Comparison of ENCODE assay signal across 28 cellular contexts in the genomic region with DNA sequence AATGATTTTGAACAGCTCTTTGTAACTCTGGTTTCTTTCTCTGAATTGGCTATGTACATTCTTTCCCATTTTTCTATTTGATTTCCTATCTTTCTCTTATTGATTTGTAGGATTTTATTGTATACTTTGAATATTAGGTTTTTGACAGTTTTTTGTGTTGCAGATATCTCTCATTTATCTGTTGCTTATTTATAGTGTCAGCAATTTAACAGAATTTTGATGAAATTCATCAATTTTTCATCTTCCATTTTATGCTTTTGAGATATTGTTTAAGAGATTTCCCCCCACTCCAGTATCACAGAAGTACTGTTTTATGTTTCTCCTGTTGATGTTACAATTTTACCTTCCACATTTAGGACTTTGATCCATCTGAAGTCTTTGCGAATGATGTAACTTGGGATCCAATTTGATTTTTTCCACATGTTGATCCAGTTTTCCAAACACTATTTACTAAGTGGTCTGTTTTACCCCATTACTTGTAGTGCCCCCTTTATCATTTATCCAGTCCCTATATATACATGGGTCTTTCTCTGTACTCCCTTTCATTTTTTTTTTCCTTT. TPM values are rescaled to one million over a fixed set of nuclear protein-coding genes. Genes with fewer than 3 reads are reported as not detected.
A peak's percentile ranks its signal among the peaks of the same experiment; 100 is the strongest.
DNase-seq lines count a peak whose midpoint lies in the region; ATAC-seq, FAIRE-seq and TF ChIP-seq lines count a peak whose summit lies in the region.
"Had no signal": no experiment of that assay in that cellular context is flagged by ENCODE, and none has a peak within 500 bp of the region (broad histone marks: within the 10 kb centered on the region; RNA-seq: fewer than 3 reads in every experiment).

No MANE protein-coding gene starts in this region.

- no peaks in the 10 kb centered on the region for H3K27me3 Mint-ChIP-seq in T-helper 17 cell
- H3K27me3 Mint-ChIP-seq in WTC11 (ENCODE audit: low read depth), result no peaks in the 10 kb centered on the region
- H3K27me3 Mint-ChIP-seq: CD4-positive, alpha-beta memory T cell; CD4-positive, CD25-positive, alpha-beta regulatory T cell; CD8-positive, alpha-beta memory T cell had no signal

- no peak overlapping the region for H2AFZ ChIP-seq in HepG2 (ENCODE audit: low read length)

- H3K27me3 ChIP-seq in HepG2 (ENCODE audit: control insufficient read depth in 1 of 2, insufficient read depth in 2 of 2, low read length in 2 of 2) (no peaks in the 10 kb centered on the region), right lobe of liver (no peaks in the 10 kb centered on the region), liver (ENCODE audit: control insufficient read depth in 4 of 4, insufficient read depth in 4 of 4, low read length in 3 of 4) (no peaks in the 10 kb centered on the region)
- H3K27me3 ChIP-seq: BE2C, BLaER1 had no signal

- TF ChIP-seq CTCF in HepG2 (CRISPR knock-in tag; IDR thresholded peaks at IDR 0.05) (no peak), right lobe of liver (IDR thresholded peaks at IDR 0.05) (no peak), liver (IDR thresholded peaks at IDR 0.05; ENCODE audit: low read depth, low read length, missing input control) (no peak), WTC11 (IDR thresholded peaks at IDR 0.05) (no peak)

- no peaks in the 10 kb centered on the region for H3K79me2 ChIP-seq in HepG2 (ENCODE audit: insufficient read depth, low read length)

- H3K9me3 ChIP-seq in HepG2 (ENCODE audit: low read length), result no peaks in the 10 kb centered on the region
- no peaks in the 10 kb centered on the region for H3K9me3 ChIP-seq in right lobe of liver
- no peaks in the 10 kb centered on the region for H3K9me3 ChIP-seq in T-helper 17 cell (ENCODE audit: control insufficient read depth, low read length, poor library complexity, severe bottlenecking)
- H3K9me3 ChIP-seq in liver (ENCODE audit: control insufficient read depth in 4 of 4, low read length in 3 of 4), result no peaks in the 10 kb centered on the region
- H3K9me3 ChIP-seq: BE2C had no signal

- H3K36me3 ChIP-seq in HepG2 (replicated peaks in 1 of 2; ENCODE audit: control insufficient read depth in 1 of 2, insufficient read depth in 2 of 2, low read length in 2 of 2) (peaks cover 24 to 60% of the 10 kb centered on the region in 2 experiments), right lobe of liver (peaks cover 0 to 31% (median 13%) of the 10 kb centered on the region in 4 donors), liver (ENCODE audit: control insufficient read depth in 4 of 4, insufficient read depth in 3 of 4, low read depth in 1 of 4, low read length in 3 of 4) (peaks cover 7 to 35% (median 25%) of the 10 kb centered on the region in 4 donors)
- H3K36me3 ChIP-seq: BE2C had no signal

- H3K27ac Mint-ChIP-seq in T-helper 17 cell (peak overlapping the region; percentile 32), WTC11 (no peak overlapping the region)
- H3K27ac Mint-ChIP-seq: CD4-positive, alpha-beta memory T cell; CD8-positive, alpha-beta memory T cell had no signal

- TF ChIP-seq RAD21 in HepG2 (CRISPR knock-in tag; IDR thresholded peaks at IDR 0.05) (no peak), liver (IDR thresholded peaks at IDR 0.05) (peak in 1 of 2 donors; percentile 9)

- peaks cover 9% of the 10 kb centered on the region; the same call in 1 of the 2 replicates for H3K9me3 Mint-ChIP-seq in WTC11

- BruUV-seq in HepG2 (replicated peaks; lab: Mats Ljungman, UMichigan), result no TSS peak

- ATAC-seq in HepG2 (no peak), right lobe of liver (no peak), T-helper 17 cell (no peak), GM21526 (IDR thresholded peaks at IDR 0.05; ENCODE audit: low FRiP score, unreplicated experiment) (no peak), WTC11 (no peak), left ventricle myocardium superior (no peak)
- ATAC-seq: GM12878 had no signal

- in situ Hi-C loops in HepG2 (cut with HindIII; ENCODE audit: extremely low pct_ligation_motif_present, low pct_unique_long_range_greater_than_20kb), result no loop called here

- H3K4me2 ChIP-seq in HepG2 (ENCODE audit: low read depth, low read length), result no peak overlapping the region
- H3K4me2 ChIP-seq: BLaER1 had no signal

- CTCF ChIA-PET in HepG2 (lab: Yijun Ruan, JAX; ENCODE audit: low intra/inter-chr PET ratio, low total read pairs), result no interaction called here
- CTCF ChIA-PET in WTC11 (lab: Charles Lee), result no interaction called here

- H3K4me1 ChIP-seq in HepG2 (ENCODE audit: insufficient read depth, low read length), result peaks cover 36% of the 10 kb centered on the region
- H3K4me1 ChIP-seq in right lobe of liver, result peaks cover 0 to 12% (median 4%) of the 10 kb centered on the region in 4 donors
- peaks cover 7 to 15% (median 13%) of the 10 kb centered on the region in 4 donors for H3K4me1 ChIP-seq in liver (ENCODE audit: control insufficient read depth in 4 of 4, insufficient read depth in 4 of 4, low read length in 3 of 4)
- H3K4me1 ChIP-seq: BE2C, BLaER1 had no signal

- no peak overlapping the region for H3K4me3 Mint-ChIP-seq in T-helper 17 cell
- no peak overlapping the region for H3K4me3 Mint-ChIP-seq in WTC11
- H3K4me3 Mint-ChIP-seq: CD14-positive monocyte; CD4-positive, alpha-beta memory T cell; CD4-positive, CD25-positive, alpha-beta regulatory T cell; CD8-positive, alpha-beta memory T cell had no signal

- intact Hi-C loops in HepG2 (cut with micrococcal nuclease; ENCODE audit: unreplicated experiment) (no loop called here), right lobe of liver (cut with DNase I) (no loop called here), left ventricle myocardium superior (cut with micrococcal nuclease) (no loop called here)

- H3K4me3 ChIP-seq in HepG2 (replicated peaks in 1 of 3; ENCODE audit: insufficient read depth in 1 of 3, low read depth in 2 of 3, low read length in 3 of 3) (no peak overlapping the region), right lobe of liver (no peak overlapping the region), liver (ENCODE audit: low read depth in 1 of 3, low read length in 3 of 3) (no peak overlapping the region)
- H3K4me3 ChIP-seq: BLaER1, GM12878 had no signal

- no peak overlapping the region for H3K27ac ChIP-seq in HepG2 (ENCODE audit: extremely low read length, insufficient read depth, low read length)
- no peak overlapping the region for H3K27ac ChIP-seq in right lobe of liver
- no peak overlapping the region for H3K27ac ChIP-seq in liver (ENCODE audit: low read depth in 1 of 2, low read length in 2 of 2)
- H3K27ac ChIP-seq: BLaER1 had no signal

- no peaks in the 10 kb centered on the region for H3K4me1 Mint-ChIP-seq in T-helper 17 cell
- no peaks in the 10 kb centered on the region for H3K4me1 Mint-ChIP-seq in WTC11
- H3K4me1 Mint-ChIP-seq: CD14-positive monocyte; CD4-positive, alpha-beta memory T cell; CD4-positive, CD25-positive, alpha-beta regulatory T cell; CD8-positive, alpha-beta memory T cell had no signal

- no peak for FAIRE-seq in HepG2 (lab: Jason Lieb, UNC)
- FAIRE-seq: A204.1, GM12878, GM12892, GM18507 had no signal

- H3K36me3 Mint-ChIP-seq in T-helper 17 cell (ENCODE audit: low read depth) (peaks cover 2% of the 10 kb centered on the region), WTC11 (peaks cover 3% of the 10 kb centered on the region; the same call in 1 of the 2 replicates)
- H3K36me3 Mint-ChIP-seq: CD4-positive, alpha-beta memory T cell; CD4-positive, CD25-positive, alpha-beta regulatory T cell had no signal

- TF ChIP-seq POLR2A in HepG2 (IDR thresholded peaks at IDR 0.05; ENCODE audit: insufficient read depth in 1 of 2, low read depth in 2 of 2, low read length in 2 of 2) (no peak), right lobe of liver (IDR thresholded peaks at IDR 0.05) (no peak)

- no peaks in the 10 kb centered on the region for H4K20me1 ChIP-seq in HepG2 (ENCODE audit: insufficient read depth, low read length)
- H4K20me1 ChIP-seq: BLaER1 had no signal

- POLR2A ChIA-PET in HepG2 (lab: Yijun Ruan, JAX), result no interaction called here
- POLR2A ChIA-PET in WTC11 (lab: Charles Lee), result no interaction called here

- no peak for DNase-seq in HepG2 (ENCODE audit: low spot score)
- DNase-seq in right lobe of liver, result no peak
- no peak for DNase-seq in T-helper 17 cell
- DNase-seq in WTC11 (ENCODE audit: low spot score), result no peak
- DNase-seq in left ventricle myocardium superior, result no peak
- DNase-seq: 8988T; ACHN; BE2C; C1 segment of cervical spinal cord; CD4-positive, alpha-beta memory T cell; CD4-positive, CD25-positive, alpha-beta regulatory T cell; CD8-positive, alpha-beta memory T cell; COR-L47; DMS 273 treated with DMSO at 0.1 percent for 48 hours; DMS153; DMS53; DMS79; DND-41; EL; GDM1 had no signal

- no peak for TF ChIP-seq EP300 in HepG2 (IDR thresholded peaks at IDR 0.05; ENCODE audit: low read depth in 2 of 2, low read length in 2 of 2)
- no peak for TF ChIP-seq EP300 in HepG2 (CRISPR knock-in tag; IDR thresholded peaks at IDR 0.05; ENCODE audit: borderline replicate concordance)

- WGBS in HepG2 (ENCODE audit: low lambda C conversion rate), result 94% methylated on average over 1 of the region's 1 CpG
- 30% methylated on average over 1 of the region's 1 CpG for WGBS in right lobe of liver (ENCODE audit: insufficient coverage, low coverage, low lambda C conversion rate, missing lambda C conversion rate)
- WGBS in liver, result 50% methylated on average over 1 of the region's 1 CpG

- no peak overlapping the region for H3K9ac ChIP-seq in HepG2 (ENCODE audit: insufficient read depth, low read depth, low read length)
- H3K9ac ChIP-seq in liver (ENCODE audit: low read depth in 1 of 2, low read length in 2 of 2), result no peak overlapping the region
- H3K9ac ChIP-seq: BLaER1 had no signal

RNA-seq across cellular contexts. Expression of a gene that starts 46.1 kb away (rescaled TPM):
- total RNA-seq in HepG2 (2016; rRNA removed; fragmentation: Illumina TruSeq; extraction: Trizol) (25.9 and 28.9 TPM in 2 replicates), right lobe of liver (10 to 100 TPM; 26.2 to 48.3 (median 36.6) TPM), T-helper 17 cell (1 to 10 TPM in 1 of 2 donors, under 1 TPM in 1; 0.75 to 2.8 TPM), liver (10 to 100 TPM; 14.2 to 51.5 TPM), WTC11 (2021) (3.1 to 4.1 TPM (median 3.3 TPM) in 3 replicates), left ventricle myocardium superior (0.45 TPM)
- total RNA-seq in HepG2 (2016; cell fraction: cytosol; rRNA removed; fragmentation: Illumina TruSeq; extraction: Trizol; ENCODE audit: low read depth), result 4.8 and 7.1 TPM in 2 replicates
- 24.2 and 27.1 TPM in 2 replicates for total RNA-seq in HepG2 (2016; cell fraction: insoluble cytoplasmic fraction; rRNA removed; fragmentation: Illumina TruSeq; extraction: Trizol)
- 7.2 and 8.5 TPM in 2 replicates for total RNA-seq in HepG2 (2016; cell fraction: membrane; rRNA removed; fragmentation: Illumina TruSeq; extraction: Trizol)
- total RNA-seq in HepG2 (2016; cell fraction: nucleus; rRNA removed; fragmentation: Illumina TruSeq; extraction: Trizol), result 41.8 and 48.3 TPM in 2 replicates
- polyA plus RNA-seq in HepG2 (2011; rRNA removed) (27.0 and 30.0 TPM in 2 replicates), liver (10 to 100 TPM; 14.6 to 21.4 TPM)
- 12.0 and 14.4 TPM in 2 replicates for polyA plus RNA-seq in HepG2 (2011; cell fraction: cytosol; rRNA removed)
- 50.8 and 61.5 TPM in 2 replicates for polyA plus RNA-seq in HepG2 (2011; cell fraction: nucleus; rRNA removed)
- polyA plus RNA-seq in HepG2 (2012), result 19.4 and 27.4 TPM in 2 replicates
- 3.2 and 3.5 TPM in 2 replicates for polyA plus RNA-seq in HepG2 (2016; cell fraction: cytosol; fragmentation: Illumina TruSeq; extraction: Trizol; ENCODE audit: low read depth)
- polyA plus RNA-seq in HepG2 (2016; cell fraction: insoluble cytoplasmic fraction; fragmentation: Illumina TruSeq; extraction: Trizol; ENCODE audit: low read depth), result 27.4 and 32.8 TPM in 2 replicates
- 8.6 and 8.7 TPM in 2 replicates for polyA plus RNA-seq in HepG2 (2016; cell fraction: membrane; fragmentation: Illumina TruSeq; extraction: Trizol; ENCODE audit: low read depth)
- 46.3 and 54.4 TPM in 2 replicates for polyA plus RNA-seq in HepG2 (2016; cell fraction: nucleus; fragmentation: Illumina TruSeq; extraction: Trizol; ENCODE audit: insufficient read depth, low read depth)
- polyA minus RNA-seq in HepG2 (2011; rRNA and poly(A)+ RNA removed; ENCODE audit: low replicate concordance), result 33.1 and 81.7 TPM in 2 replicates
- polyA minus RNA-seq in HepG2 (2011; cell fraction: cytosol; rRNA and poly(A)+ RNA removed), result 16.2 and 25.9 TPM in 2 replicates
- polyA minus RNA-seq in HepG2 (2011; cell fraction: nucleus; rRNA and poly(A)+ RNA removed), result 90.9 and 100.0 TPM in 2 replicates
